ENCODE assay signal across 21 cellular contexts in genomic region chr14:100389497-100390104, GRCh38. TPM values are rescaled to one million over a fixed set of nuclear protein-coding genes. Genes with fewer than 3 reads are reported as not detected.
DNase-seq lines count a peak whose midpoint lies in the region; ATAC-seq, FAIRE-seq and TF ChIP-seq lines count a peak whose summit lies in the region.
"Had no signal": no experiment of that assay in that cellular context is flagged by ENCODE, and none has a peak within 500 bp of the region (broad histone marks: within the 10 kb centered on the region; RNA-seq: fewer than 3 reads in every experiment).

No MANE protein-coding gene starts in this region.

- TF ChIP-seq CTCF in VCaP (conservative IDR thresholded peaks at IDR 0.05) = no peak
- no peak for TF ChIP-seq CTCF in foreskin keratinocyte (conservative IDR thresholded peaks at IDR 0.05)
- no peak for TF ChIP-seq CTCF in transverse colon (IDR thresholded peaks at IDR 0.05)

- no peak for FAIRE-seq in frontal cortex (lab: Jason Lieb, UNC)
- FAIRE-seq: GM12878 had no signal

- H3K9me3 ChIP-seq in mucosa of rectum (ENCODE audit: control insufficient read depth in 2 of 2, low read length in 2 of 2) (no peaks in the 10 kb centered on the region), transverse colon (no peaks in the 10 kb centered on the region)
- H3K9me3 ChIP-seq: HAP-1, heart right ventricle had no signal

- intact Hi-C loops in transverse colon (cut with DNase I; ENCODE audit: low total_unique reads) = loop anchor here (10.0 kb wide), 1 partner anchor 1235 kb away; no protein-coding TSS in a partner anchor

- 33 to 53% methylated on average over 1 to 11 of the region's 12 CpGs for WGBS in transverse colon (ENCODE audit: low coverage in 1 of 2), 2 donors

- TF ChIP-seq POLR2A in transverse colon (IDR thresholded peaks at IDR 0.05) = no peak

- H3K4me3 ChIP-seq in mucosa of rectum (ENCODE audit: low read length in 2 of 2) (no peak overlapping the region), transverse colon (no peak overlapping the region)
- H3K4me3 ChIP-seq: GM12878, HAP-1, heart right ventricle, neural progenitor cell, PC-9 had no signal

- H3K4me1 ChIP-seq in foreskin keratinocyte = no peaks in the 10 kb centered on the region
- peaks cover 22 to 49% of the 10 kb centered on the region in 2 donors for H3K4me1 ChIP-seq in mucosa of rectum (ENCODE audit: control insufficient read depth in 2 of 2, insufficient read depth in 2 of 2, low read length in 2 of 2)
- peaks cover 8 to 79% (median 40%) of the 10 kb centered on the region in 4 donors for H3K4me1 ChIP-seq in transverse colon

- H3K27ac ChIP-seq in VCaP = peak overlapping the region; percentile 47
- no peak overlapping the region for H3K27ac ChIP-seq in foreskin keratinocyte
- H3K27ac ChIP-seq in mucosa of rectum (ENCODE audit: low read depth in 2 of 2, low read length in 2 of 2) = peak overlapping the region; percentile 86 to 91
- H3K27ac ChIP-seq in transverse colon = peak overlapping the region; percentile 72 to 84 (median 82)
- H3K27ac ChIP-seq: neural progenitor cell, PC-9 had no signal

- H3K36me3 ChIP-seq in mucosa of rectum (ENCODE audit: control insufficient read depth in 2 of 2, insufficient read depth in 2 of 2, low read length in 2 of 2) (no peaks in the 10 kb centered on the region), transverse colon (no peaks in the 10 kb centered on the region)
- H3K36me3 ChIP-seq: HAP-1, heart right ventricle, neural progenitor cell had no signal

- in situ Hi-C loops in transverse colon (cut with MboI; ENCODE audit: low pct_ligation_motif_present in 1 of 4, low pct_unique_long_range_greater_than_20kb in 1 of 4, low sequenced_read_pairs in 3 of 4) = loop anchor here (5.0 to 10.0 kb wide), 2 partner anchors 255 to 263 kb away; no protein-coding TSS in a partner anchor

- DNase-seq in foreskin keratinocyte (no peak), transverse colon (peak; percentile 57), DMS53 (lab: John Stamatoyannopoulos, UW) (no peak), frontal cortex (ENCODE audit: low spot score in 2 of 2) (no peak), NCI-H2196 (lab: John Stamatoyannopoulos, UW; ENCODE audit: unreplicated experiment) (no peak)
- DNase-seq: activated CD4-positive, alpha-beta memory T cell treated with anti-CD3 and anti-CD28 coated beads for 36 hours; DND-41; effector memory CD4-positive, alpha-beta T cell; erythroblast; NCI-H2107; NCI-H446 treated with DMSO at 0.1 percent for 48 hours; NK-92 treated with Interleukin-12 subunit alpha and Interleukin-12 subunit beta, amount 100 ng/mL, for 24 hours; PC-9; SHP77 treated with DMSO at 0.1 percent for 48 hours; stimulated activated CD8-positive, alpha-beta memory T cell treated with anti-CD3 and anti-CD28 coated beads, Interleukin-4, amount 100 ng/mL, for 48 hours had no signal

- no peak for TF ChIP-seq EP300 in transverse colon (IDR thresholded peaks at IDR 0.05; ENCODE audit: low read depth)

- H3K9ac ChIP-seq in mucosa of rectum (ENCODE audit: low read depth in 1 of 2, low read length in 2 of 2) = peak overlapping the region; percentile 8 to 58
- H3K9ac ChIP-seq: neural progenitor cell had no signal

- no peaks in the 10 kb centered on the region for H3K27me3 ChIP-seq in foreskin keratinocyte
- H3K27me3 ChIP-seq in mucosa of rectum (ENCODE audit: control insufficient read depth in 2 of 2, insufficient read depth in 2 of 2, low read length in 2 of 2) = no peaks in the 10 kb centered on the region
- H3K27me3 ChIP-seq in transverse colon = no peaks in the 10 kb centered on the region
- H3K27me3 ChIP-seq: heart right ventricle, neural progenitor cell had no signal

- peak; percentile 26 for ATAC-seq in foreskin keratinocyte
- ATAC-seq: GM12878 had no signal

RNA-seq across cellular contexts. Expression of gene WDR25, which starts 13.3 kb away (rescaled TPM):
- total RNA-seq in foreskin keratinocyte = 7.0 and 7.6 TPM in 2 replicates
- polyA plus RNA-seq in foreskin keratinocyte = 6.2 and 6.4 TPM in 2 replicates
- 10 to 100 TPM in 3 of 4 donors, 1 to 10 TPM in 1; 3.4 to 11.2 (median 10.7) TPM for total RNA-seq in transverse colon
- 15.5 TPM for total RNA-seq in frontal cortex
